8 cellular contexts compared by ENCODE assay signal in genomic region chr1:42940851-42941639, GRCh38. TPM values are rescaled to one million over a fixed set of nuclear protein-coding genes. Genes with fewer than 3 reads are reported as not detected.
DNase-seq lines count a peak whose midpoint lies in the region; ATAC-seq and TF ChIP-seq lines count a peak whose summit lies in the region.

No MANE protein-coding gene starts in this region.

- no peaks in the 10 kb centered on the region for H3K9me3 ChIP-seq in HUES64 (ENCODE audit: insufficient read depth, low read depth, low read length)
- no peaks in the 10 kb centered on the region for H3K9me3 ChIP-seq in ascending aorta
- H3K9me3 ChIP-seq in transverse colon = no peaks in the 10 kb centered on the region

- H3K27me3 ChIP-seq in HUES64 (ENCODE audit: insufficient read depth, low read length) (no peaks in the 10 kb centered on the region), ascending aorta (no peaks in the 10 kb centered on the region), transverse colon (no peaks in the 10 kb centered on the region)

- no peak overlapping the region for H3K4me3 ChIP-seq in AG09309 (ENCODE audit: control insufficient read depth, low read depth, low read length)
- H3K4me3 ChIP-seq in HUES64 (ENCODE audit: low read length) = no peak overlapping the region
- H3K4me3 ChIP-seq in ascending aorta = peak overlapping the region in 1 of 2 donors; percentile 9
- no peak overlapping the region for H3K4me3 ChIP-seq in transverse colon

- TF ChIP-seq POLR2A in transverse colon (IDR thresholded peaks at IDR 0.05) = no peak

- TF ChIP-seq EP300 in transverse colon (IDR thresholded peaks at IDR 0.05; ENCODE audit: low read depth) = no peak

- H3K9ac ChIP-seq in HUES64 (ENCODE audit: low read depth, low read length) = no peak overlapping the region

- peak overlapping the region; percentile 32 for H3K27ac ChIP-seq in HUES64 (ENCODE audit: low read depth, low read length)
- H3K27ac ChIP-seq in ascending aorta = peak overlapping the region; percentile 92 to 93
- peak overlapping the region; percentile 84 to 92 (median 90) for H3K27ac ChIP-seq in transverse colon

- H3K4me1 ChIP-seq in HUES64 (ENCODE audit: insufficient read depth, low read length) (peaks cover 49% of the 10 kb centered on the region), ascending aorta (peaks cover 47 to 79% of the 10 kb centered on the region in 2 donors), transverse colon (peaks cover 62 to 100% (median 93%) of the 10 kb centered on the region in 4 donors)

- ATAC-seq in GM19463 (IDR thresholded peaks at IDR 0.05; ENCODE audit: unreplicated experiment) = no peak
- ATAC-seq in HG03139 (IDR thresholded peaks at IDR 0.05; ENCODE audit: unreplicated experiment) = no peak

- H3K36me3 ChIP-seq in HUES64 (ENCODE audit: insufficient read depth, low read length) (peaks cover 99% of the 10 kb centered on the region), ascending aorta (peaks cover 0 to 4% of the 10 kb centered on the region in 2 donors), transverse colon (no peaks in the 10 kb centered on the region)

- TF ChIP-seq CTCF in AG09309 (IDR thresholded peaks at IDR 0.05; ENCODE audit: control insufficient read depth, insufficient read depth, low read depth, low read length, missing control alignments) (no peak), ascending aorta (IDR thresholded peaks at IDR 0.05) (no peak), transverse colon (IDR thresholded peaks at IDR 0.05) (no peak)

- in situ Hi-C loops in transverse colon (cut with MboI; ENCODE audit: low pct_ligation_motif_present in 1 of 4, low pct_unique_long_range_greater_than_20kb in 1 of 4, low sequenced_read_pairs in 3 of 4) = no loop called here

- DNase-seq in AG09309 (ENCODE audit: low read depth) (peak; percentile 92), ascending aorta (ENCODE audit: low spot score in 2 of 2) (peak in 1 of 2 donors; percentile 91), kidney glomerular epithelial cell (lab: John Stamatoyannopoulos, UW) (peak; percentile 85), transverse colon (no peak), NCI-H1417 treated with DMSO at 0.1 percent for 48 hours (lab: John Stamatoyannopoulos, UW) (no peak)

- intact Hi-C loops in ascending aorta (cut with DNase I) = loop anchor here (1.0 to 10.0 kb wide), 6 partner anchors 17 to 1406 kb away; partner anchors contain the start of genes CCDC30, HYI and SLC2A1
- intact Hi-C loops in transverse colon (cut with DNase I; ENCODE audit: low total_unique reads) = no loop called here

- 84% methylated on average over 14 of the region's 14 CpGs for WGBS in HUES64
- WGBS in transverse colon (ENCODE audit: low coverage in 1 of 2), 2 donors = 71 to 75% methylated on average over 9 to 14 of the region's 14 CpGs

RNA-seq across cellular contexts. Expression of gene SLC2A1, which starts 17.6 kb away (rescaled TPM):
- 201 TPM for polyA plus RNA-seq in HUES64 (2013, experiment 1 of 2)
- 227 TPM for polyA plus RNA-seq in HUES64 (2013, experiment 2 of 2)
- total RNA-seq in ascending aorta (15.5 TPM), transverse colon (10 to 100 TPM; 37.2 to 98.9 (median 69.1) TPM)

Comparison
In these comparisons a context has a peak if more than half of its experiments do, and no peak if none do; other contexts are left out.
1. DNase-seq: peak in AG09309 (single experiment) and kidney glomerular epithelial cell (single experiment); none in transverse colon (single experiment) and NCI-H1417 treated with DMSO at 0.1 percent for 48 hours (single experiment).
2. H3K27ac ChIP-seq: peak in every context shown above with its lines; median percentile 92 in ascending aorta; 90 in transverse colon; 32 in HUES64.